ENCODE assay signal across 27 cellular contexts in the genomic region with DNA sequence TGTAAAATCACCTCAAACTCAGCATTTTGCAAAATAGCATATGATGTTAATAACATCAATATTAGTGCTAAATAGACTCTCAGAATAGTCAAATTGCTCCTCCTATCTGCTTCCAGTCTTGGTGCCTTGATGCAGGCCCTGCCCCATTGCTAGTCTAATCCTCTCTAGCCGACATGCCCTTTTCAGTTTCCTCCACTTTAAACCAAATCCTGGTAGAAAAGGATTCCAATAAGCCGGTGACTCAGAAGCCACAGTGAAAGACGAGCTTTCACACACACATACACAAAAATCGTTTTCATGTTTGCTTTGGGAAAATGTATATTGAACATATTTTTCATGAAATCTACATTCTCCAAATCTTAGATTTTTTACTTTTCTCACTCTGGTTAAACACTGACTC.
"Had no signal": no experiment of that assay in that cellular context is flagged by ENCODE, and none has a peak within 500 bp of the region (broad histone marks: within the 10 kb centered on the region; RNA-seq: fewer than 3 reads in every experiment).

No MANE protein-coding gene starts in this region.

- H3K36me3 ChIP-seq: left ventricle myocardium inferior, neutrophil, prostate gland, sigmoid colon, suprapubic skin, tibial artery, upper lobe of right lung had no signal

- ATAC-seq: activated CD4-positive, CD25-positive, alpha-beta regulatory T cell treated with anti-CD3 and anti-CD28 coated beads, Interleukin-2, amount 50 U/mL, for 24 hours; activated CD8-positive, alpha-beta T cell treated with anti-CD3 and anti-CD28 coated beads for 36 hours; activated naive CD8-positive, alpha-beta T cell treated with anti-CD3 and anti-CD28 coated beads, Interleukin-2, amount 50 U/mL, for 24 hours; activated T-cell treated with anti-CD3 and anti-CD28 coated beads, Interleukin-2, amount 50 U/mL, for 4 hours; mucosa of descending colon; stimulated activated naive B cell treated with anti-CD40 and anti-IgM and Interleukin-4, amounts not matched to agents 10 μg/mL and 1 μg/mL and 100 μg/mL, for 72 hours; upper lobe of right lung had no signal

- H3K36me3 Mint-ChIP-seq: activated naive CD4-positive, alpha-beta T cell treated with anti-CD3 and anti-CD28 coated beads, Interleukin-2, amount 50 U/mL, for 24 hours; stimulated activated naive B cell treated with anti-CD40 and anti-IgM and Interleukin-4, amounts not matched to agents 10 μg/mL and 1 μg/mL and 100 μg/mL, for 72 hours had no signal

- H3K9me3 ChIP-seq: left ventricle myocardium inferior, mucosa of descending colon, neutrophil, prostate gland, sigmoid colon, suprapubic skin, tibial artery, upper lobe of right lung had no signal

- H3K4me3 ChIP-seq: hepatocyte, left ventricle myocardium inferior, lung, mucosa of descending colon, prostate gland, sigmoid colon, suprapubic skin, tibial artery, upper lobe of right lung had no signal

- H3K4me1 ChIP-seq: left ventricle myocardium inferior, sigmoid colon, suprapubic skin, tibial artery, upper lobe of right lung had no signal

- H3K27me3 ChIP-seq: hepatocyte, neutrophil, sigmoid colon, suprapubic skin, tibial artery, upper lobe of right lung had no signal

- H3K4me3 Mint-ChIP-seq: activated CD4-positive, alpha-beta T cell treated with anti-CD3 and anti-CD28 coated beads, Interleukin-2, amount 10 ng/mL, durations not matched to agents 24 days and 14 days; activated CD8-positive, alpha-beta T cell treated with anti-CD3 and anti-CD28 coated beads for 36 hours; activated naive CD4-positive, alpha-beta T cell treated with anti-CD3 and anti-CD28 coated beads, Interleukin-2, amount 50 U/mL, for 24 hours; activated naive CD8-positive, alpha-beta T cell treated with anti-CD3 and anti-CD28 coated beads, Interleukin-2, amount 50 U/mL, for 24 hours; activated T-cell treated with anti-CD3 and anti-CD28 coated beads, Interleukin-2, amount 50 U/mL, for 4 hours; central memory CD8-positive, alpha-beta T cell; nephron; stimulated activated naive B cell treated with anti-CD40 and anti-IgM and Interleukin-4, amounts not matched to agents 10 μg/mL and 1 μg/mL and 100 μg/mL, for 72 hours had no signal

- H3K27me3 Mint-ChIP-seq: activated CD8-positive, alpha-beta T cell treated with anti-CD3 and anti-CD28 coated beads for 36 hours; activated naive CD4-positive, alpha-beta T cell treated with anti-CD3 and anti-CD28 coated beads, Interleukin-2, amount 50 U/mL, for 24 hours; central memory CD8-positive, alpha-beta T cell had no signal

- H3K4me1 Mint-ChIP-seq: activated CD4-positive, alpha-beta T cell treated with anti-CD3 and anti-CD28 coated beads, Interleukin-2, amount 10 ng/mL, durations not matched to agents 24 days and 14 days; activated naive CD4-positive, alpha-beta T cell treated with anti-CD3 and anti-CD28 coated beads, Interleukin-2, amount 50 U/mL, for 24 hours; activated naive CD8-positive, alpha-beta T cell treated with anti-CD3 and anti-CD28 coated beads, Interleukin-2, amount 50 U/mL, for 24 hours; central memory CD8-positive, alpha-beta T cell; nephron; stimulated activated naive B cell treated with anti-CD40 and anti-IgM and Interleukin-4, amounts not matched to agents 10 μg/mL and 1 μg/mL and 100 μg/mL, for 72 hours had no signal

- H3K27ac ChIP-seq: hepatocyte, left ventricle myocardium inferior, neutrophil, prostate gland, sigmoid colon, suprapubic skin, tibial artery, upper lobe of right lung, VCaP had no signal

- H3K9me3 Mint-ChIP-seq: activated CD4-positive, alpha-beta T cell treated with anti-CD3 and anti-CD28 coated beads, Interleukin-2, amount 10 ng/mL, durations not matched to agents 24 days and 14 days; activated CD8-positive, alpha-beta T cell treated with anti-CD3 and anti-CD28 coated beads for 36 hours; activated naive CD4-positive, alpha-beta T cell treated with anti-CD3 and anti-CD28 coated beads, Interleukin-2, amount 50 U/mL, for 24 hours; activated naive CD8-positive, alpha-beta T cell treated with anti-CD3 and anti-CD28 coated beads, Interleukin-2, amount 50 U/mL, for 24 hours; activated T-cell treated with anti-CD3 and anti-CD28 coated beads, Interleukin-2, amount 50 U/mL, for 4 hours; activated T-helper 2 cell treated with anti-CD3 and anti-CD28 coated beads, Interferon-gamma antibody, Interleukin-2, Interleukin-4, amounts not matched to agents 10 μg/mL and 5 μg/mL and 100 μg/mL, durations not matched to agents 14 hours and 24 hours and 36 hours; central memory CD8-positive, alpha-beta T cell; nephron; stimulated activated naive B cell treated with anti-CD40 and anti-IgM and Interleukin-4, amounts not matched to agents 10 μg/mL and 1 μg/mL and 100 μg/mL, for 72 hours had no signal

- H3K27ac Mint-ChIP-seq: activated CD4-positive, alpha-beta T cell treated with anti-CD3 and anti-CD28 coated beads, Interleukin-2, amount 10 ng/mL, durations not matched to agents 24 days and 14 days; activated CD8-positive, alpha-beta T cell treated with anti-CD3 and anti-CD28 coated beads for 36 hours; activated naive CD4-positive, alpha-beta T cell treated with anti-CD3 and anti-CD28 coated beads, Interleukin-2, amount 50 U/mL, for 24 hours; activated naive CD8-positive, alpha-beta T cell treated with anti-CD3 and anti-CD28 coated beads, Interleukin-2, amount 50 U/mL, for 24 hours; activated T-helper 2 cell treated with anti-CD3 and anti-CD28 coated beads, Interferon-gamma antibody, Interleukin-2, Interleukin-4, amounts not matched to agents 10 μg/mL and 5 μg/mL and 100 μg/mL, durations not matched to agents 14 hours and 24 hours and 36 hours; nephron; stimulated activated naive B cell treated with anti-CD40 and anti-IgM and Interleukin-4, amounts not matched to agents 10 μg/mL and 1 μg/mL and 100 μg/mL, for 72 hours had no signal

- DNase-seq: activated CD4-positive, alpha-beta T cell treated with anti-CD3 and anti-CD28 coated beads, Interleukin-2, amount 10 ng/mL, durations not matched to agents 24 days and 14 days; activated CD8-positive, alpha-beta T cell treated with anti-CD3 and anti-CD28 coated beads for 36 hours; activated naive CD8-positive, alpha-beta T cell treated with anti-CD3 and anti-CD28 coated beads, Interleukin-2, amount 50 U/mL, for 24 hours; activated T-cell treated with anti-CD3 and anti-CD28 coated beads, Interleukin-2, amount 50 U/mL, for 4 hours; effector CD8-positive, alpha-beta T cell; islet precursor cell; left ventricle myocardium inferior; mesendoderm; mucosa of descending colon; retina; sigmoid colon; stimulated activated CD4-positive, alpha-beta T cell treated with anti-CD3 and anti-CD28 coated beads, Interleukin-15, amount 100 ng/mL, for 24 hours; stimulated activated CD4-positive, alpha-beta T cell treated with anti-CD3 and anti-CD28 coated beads, Interleukin-2, amount 100 ng/mL, for 24 hours; stimulated activated naive B cell treated with anti-CD40 and anti-IgM and Interleukin-4, amounts not matched to agents 10 μg/mL and 1 μg/mL and 100 μg/mL, for 72 hours; tibial artery; upper lobe of right lung had no signal
